ENCODE assay signal across 8 cellular contexts in genomic region chr6:147203311-147204059, GRCh38. TPM values are rescaled to one million over a fixed set of nuclear protein-coding genes. Genes with fewer than 3 reads are reported as not detected.
A peak's percentile ranks its signal among the peaks of the same experiment; 100 is the strongest.
DNase-seq lines count a peak whose midpoint lies in the region; ATAC-seq and TF ChIP-seq lines count a peak whose summit lies in the region.

No MANE protein-coding gene starts in this region.

- DNase-seq in GM13977 (ENCODE audit: low spot score) (peak; percentile 91), NCI-H128 (lab: John Stamatoyannopoulos, UW; ENCODE audit: unreplicated experiment) (peak; percentile 57), T-helper 2 cell (peak; percentile 52 to 89 (median 69)), ascending aorta (ENCODE audit: low spot score in 2 of 2) (peak in 1 of 2 donors; percentile 83), hepatocyte (ENCODE audit: low spot score) (peak; percentile 92), retina (peak; percentile 90), cortex of kidney (lab: John Stamatoyannopoulos, UW) (no peak)

- peak overlapping the region; percentile 98 for H2AFZ ChIP-seq in hepatocyte

- H3K4me2 ChIP-seq in hepatocyte: peak overlapping the region; percentile 97

- H3K4me1 ChIP-seq in ascending aorta (no peaks in the 10 kb centered on the region), hepatocyte (ENCODE audit: insufficient read depth) (peaks cover 20% of the 10 kb centered on the region)

- in situ Hi-C loops in GM13977 (cut with MboI; ENCODE audit: low pct_unique_long_range_greater_than_20kb, low sequenced_read_pairs, unreplicated experiment): no loop called here

- H3K27me3 ChIP-seq in ascending aorta: no peaks in the 10 kb centered on the region
- no peaks in the 10 kb centered on the region for H3K27me3 ChIP-seq in hepatocyte

- intact Hi-C loops in ascending aorta (cut with DNase I): loop anchor here (2.0 to 10.0 kb wide), 6 partner anchors 84 to 1466 kb away; partner anchors contain the start of genes EPM2A and FBXO30

- TF ChIP-seq CTCF in GM13977 (IDR thresholded peaks at IDR 0.05; ENCODE audit: extremely low read depth, insufficient read depth, missing control alignments) (no peak), ascending aorta (IDR thresholded peaks at IDR 0.05) (no peak), hepatocyte (IDR thresholded peaks at IDR 0.05; ENCODE audit: poor library complexity) (no peak)

- peak overlapping the region; percentile 98 to 99 for H3K27ac ChIP-seq in ascending aorta
- peak overlapping the region; percentile 98 for H3K27ac ChIP-seq in hepatocyte

- H3K79me2 ChIP-seq in hepatocyte: peaks cover 42% of the 10 kb centered on the region

- H3K9me3 ChIP-seq in ascending aorta: no peaks in the 10 kb centered on the region
- no peaks in the 10 kb centered on the region for H3K9me3 ChIP-seq in hepatocyte (ENCODE audit: low read depth)

- peak; percentile 63 for ATAC-seq in HG02759 (IDR thresholded peaks at IDR 0.05; ENCODE audit: unreplicated experiment)

- no peaks in the 10 kb centered on the region for H3K9me2 ChIP-seq in hepatocyte (replicated peaks; ENCODE audit: insufficient read depth)

- H3K4me3 ChIP-seq in ascending aorta (peak overlapping the region; percentile 98), hepatocyte (peak overlapping the region; percentile 48)

- under 1% methylated on average over 31 of the region's 74 CpGs for WGBS in hepatocyte (ENCODE audit: low lambda C conversion rate, missing lambda C conversion rate)

- H3K36me3 ChIP-seq in ascending aorta: no peaks in the 10 kb centered on the region
- H3K36me3 ChIP-seq in hepatocyte (replicated peaks; ENCODE audit: insufficient read depth, low read depth): no peaks in the 10 kb centered on the region

- peaks cover 8% of the 10 kb centered on the region for H4K20me1 ChIP-seq in hepatocyte (ENCODE audit: insufficient read depth, poor library complexity, severe bottlenecking)

RNA-seq across cellular contexts. Expression of gene STXBP5, which starts 0.7 kb away (rescaled TPM):
- total RNA-seq in ascending aorta (13.6 TPM), hepatocyte (28.2 and 30.3 TPM in 2 replicates)
- polyA plus RNA-seq in hepatocyte: 10.3 and 11.1 TPM in 2 replicates
